ENCODE assay signal across 1 cellular context in genomic region chr19:10416380-10417257, GRCh38.
A peak's percentile ranks its signal among the peaks of the same experiment; 100 is the strongest.
TF ChIP-seq lines count a peak whose summit lies in the region.

No MANE protein-coding gene starts in this region.

TF ChIP-seq in HCT116, 20 proteins besides CTCF, POLR2A, EP300 and RAD21 (continued from another document):
- TF ChIP-seq ZNF274 (IDR thresholded peaks at IDR 0.05; ENCODE audit: low read depth, low read length) (no peak), ATF3 (IDR thresholded peaks at IDR 0.05) (no peak), ELF1 (IDR thresholded peaks at IDR 0.05; ENCODE audit: borderline replicate concordance, low read depth) (no peak), MAX (IDR thresholded peaks at IDR 0.05) (no peak), JUND (IDR thresholded peaks at IDR 0.05) (no peak; the same call in 1 of the 2 replicates), TCF7L2 (IDR thresholded peaks at IDR 0.05; ENCODE audit: borderline replicate concordance, extremely low read depth, insufficient read depth, insufficient read length) (peak; percentile 39), EZH2 (IDR thresholded peaks at IDR 0.05) (no peak), YY1 (IDR thresholded peaks at IDR 0.05; ENCODE audit: extremely low read depth, insufficient replicate concordance, low read depth, low read length) (no peak), SRF (IDR thresholded peaks at IDR 0.05; ENCODE audit: low read depth) (no peak; the same call in 1 of the 2 replicates), EGR1 (IDR thresholded peaks at IDR 0.05; ENCODE audit: low read depth) (peak; percentile 96), CEBPB (IDR thresholded peaks at IDR 0.05; ENCODE audit: low read depth) (no peak), SIN3A (IDR thresholded peaks at IDR 0.05; ENCODE audit: low read depth) (no peak), EZH2phosphoT487 (IDR thresholded peaks at IDR 0.05; ENCODE audit: borderline replicate concordance) (no peak), FOSL1 (IDR thresholded peaks at IDR 0.05; ENCODE audit: low read depth) (no peak)
